Comparison of ENCODE assay signal across 8 cellular contexts in the genomic region with DNA sequence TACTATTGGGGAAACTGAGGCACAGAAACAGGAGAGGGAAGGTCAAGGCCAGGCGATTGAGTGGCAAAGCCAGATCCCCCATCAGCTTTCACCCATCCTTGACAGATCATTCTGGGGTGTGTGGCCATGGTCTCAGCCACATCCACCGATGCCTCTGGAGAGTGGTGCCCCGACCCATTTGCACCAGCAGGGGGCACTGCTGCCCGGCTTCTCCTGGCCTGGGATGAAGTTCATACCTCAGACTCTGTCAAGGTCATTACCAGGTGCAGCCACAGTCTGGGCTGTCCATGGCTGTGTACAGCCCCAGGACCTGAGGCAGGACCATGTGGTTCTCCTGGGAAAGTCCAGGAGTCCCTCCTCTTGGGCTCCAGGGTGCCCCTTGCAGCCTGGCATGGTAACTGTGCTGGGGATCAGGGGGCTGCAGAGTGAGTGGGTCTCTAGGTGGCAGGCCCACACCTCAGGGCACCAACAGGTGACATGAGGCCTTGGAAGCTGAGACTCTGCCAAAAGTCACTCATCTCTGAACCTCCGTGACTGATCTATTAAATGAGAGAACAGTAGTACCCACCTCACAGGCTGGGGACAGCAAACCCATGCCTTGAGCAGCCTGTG.
DNase-seq lines count a peak whose midpoint lies in the region; ATAC-seq and TF ChIP-seq lines count a peak whose summit lies in the region.

No MANE protein-coding gene starts in this region.

- H3K9me3 Mint-ChIP-seq in CD4-positive, alpha-beta T cell, result no peaks in the 10 kb centered on the region
- no peaks in the 10 kb centered on the region for H3K9me3 Mint-ChIP-seq in activated T-helper 1 cell treated with anti-CD3 and anti-CD28 coated beads, Interleukin-12 subunit alpha, Interleukin-12 subunit beta, Interleukin-2, Interleukin-4 antibody, amounts not matched to agents 30 ng/mL and 10 ng/mL and 1 ng/mL, durations not matched to agents 14 hours and 24 hours and 36 hours

- 15% methylated on average over 4 to 5 of the region's 5 CpGs for WGBS in upper lobe of left lung, 2 donors

- CTCF ChIA-PET in CD4-positive, alpha-beta T cell (lab: Charles Lee), result interaction anchor here (1.9 kb wide), 1 partner anchor 106 kb away, joined by 12 read pairs; no protein-coding TSS in a partner anchor
- CTCF ChIA-PET in HEK293 (lab: Yijun Ruan, JAX), result interaction anchor here (0.8 to 2.3 kb wide), 10 partner anchors 11 to 177 kb away, joined by 3 to 18 read pairs (median 4); no protein-coding TSS in a partner anchor
- CTCF ChIA-PET in PC-3 (lab: Charles Lee), result interaction anchor here (1.0 kb wide), 1 partner anchor 40 kb away, joined by 3 read pairs; no protein-coding TSS in a partner anchor

- H3K9ac ChIP-seq in PC-3 (ENCODE audit: low read length) (no peak overlapping the region), parathyroid adenoma (no peak overlapping the region)

- no peak overlapping the region for H3K27ac Mint-ChIP-seq in CD4-positive, alpha-beta T cell
- H3K27ac Mint-ChIP-seq in activated T-helper 1 cell treated with anti-CD3 and anti-CD28 coated beads, Interleukin-12 subunit alpha, Interleukin-12 subunit beta, Interleukin-2, Interleukin-4 antibody, amounts not matched to agents 30 ng/mL and 10 ng/mL and 1 ng/mL, durations not matched to agents 14 hours and 24 hours and 36 hours, result no peak overlapping the region

- H3F3A ChIP-seq in PC-3 (ENCODE audit: low read length, unreplicated experiment), result no peaks in the 10 kb centered on the region

- peak; percentile 58 to 81 (median 68) for DNase-seq in CD4-positive, alpha-beta T cell
- DNase-seq in PC-3, result peak; percentile 77
- DNase-seq in activated T-helper 1 cell treated with anti-CD3 and anti-CD28 coated beads, Interleukin-12 subunit alpha, Interleukin-12 subunit beta, Interleukin-2, Interleukin-4 antibody, amounts not matched to agents 30 ng/mL and 10 ng/mL and 1 ng/mL, durations not matched to agents 14 hours and 24 hours and 36 hours (ENCODE audit: low spot score), result peak; percentile 67
- peak in 1 of 2 donors; percentile 15 for DNase-seq in foreskin keratinocyte
- peak; percentile 78 to 93 for DNase-seq in upper lobe of left lung

- no peak for TF ChIP-seq EP300 in upper lobe of left lung (IDR thresholded peaks at IDR 0.05)

- H3K79me2 ChIP-seq in PC-3 (ENCODE audit: low read length) (no peaks in the 10 kb centered on the region), parathyroid adenoma (no peaks in the 10 kb centered on the region)

- H2AFZ ChIP-seq in PC-3 (ENCODE audit: low read length) (no peak overlapping the region), parathyroid adenoma (no peak overlapping the region)

- H3K4me3 ChIP-seq in HEK293 (ENCODE audit: low read depth, low read length) (no peak overlapping the region), PC-3 (ENCODE audit: low read length) (no peak overlapping the region), parathyroid adenoma (ENCODE audit: low read depth, low read length) (no peak overlapping the region), upper lobe of left lung (no peak overlapping the region)

- BruUV-seq in PC-3 (replicated peaks; lab: Mats Ljungman, UMichigan), result no TSS peak

- H3K9me2 ChIP-seq in PC-3 (replicated peaks; ENCODE audit: low read length), result no peaks in the 10 kb centered on the region

- H3K27me3 Mint-ChIP-seq in CD4-positive, alpha-beta T cell, result peaks cover 4% of the 10 kb centered on the region
- peaks cover 2% of the 10 kb centered on the region for H3K27me3 Mint-ChIP-seq in activated T-helper 1 cell treated with anti-CD3 and anti-CD28 coated beads, Interleukin-12 subunit alpha, Interleukin-12 subunit beta, Interleukin-2, Interleukin-4 antibody, amounts not matched to agents 30 ng/mL and 10 ng/mL and 1 ng/mL, durations not matched to agents 14 hours and 24 hours and 36 hours (ENCODE audit: insufficient read depth)

- H3K9me3 ChIP-seq in CD4-positive, alpha-beta T cell (ENCODE audit: control insufficient read depth, low read length), result no peaks in the 10 kb centered on the region
- H3K9me3 ChIP-seq in HEK293 (ENCODE audit: control insufficient read depth, insufficient read depth, low read depth, low read length) (no peaks in the 10 kb centered on the region), PC-3 (ENCODE audit: low read length) (no peaks in the 10 kb centered on the region), parathyroid adenoma (ENCODE audit: control insufficient read depth, low read length) (no peaks in the 10 kb centered on the region), upper lobe of left lung (no peaks in the 10 kb centered on the region)

- no peaks in the 10 kb centered on the region for H3K36me3 Mint-ChIP-seq in CD4-positive, alpha-beta T cell (ENCODE audit: low read depth)
- H3K36me3 Mint-ChIP-seq in activated T-helper 1 cell treated with anti-CD3 and anti-CD28 coated beads, Interleukin-12 subunit alpha, Interleukin-12 subunit beta, Interleukin-2, Interleukin-4 antibody, amounts not matched to agents 30 ng/mL and 10 ng/mL and 1 ng/mL, durations not matched to agents 14 hours and 24 hours and 36 hours (ENCODE audit: low read depth), result no peaks in the 10 kb centered on the region

- no peak for TF ChIP-seq POLR2A in upper lobe of left lung (IDR thresholded peaks at IDR 0.05)

- H3K4me1 Mint-ChIP-seq in CD4-positive, alpha-beta T cell (ENCODE audit: low read depth), result no peaks in the 10 kb centered on the region
- H3K4me1 Mint-ChIP-seq in activated T-helper 1 cell treated with anti-CD3 and anti-CD28 coated beads, Interleukin-12 subunit alpha, Interleukin-12 subunit beta, Interleukin-2, Interleukin-4 antibody, amounts not matched to agents 30 ng/mL and 10 ng/mL and 1 ng/mL, durations not matched to agents 14 hours and 24 hours and 36 hours (ENCODE audit: low read depth), result peaks cover 5% of the 10 kb centered on the region

- H3K4me3 Mint-ChIP-seq in CD4-positive, alpha-beta T cell, result no peak overlapping the region
- no peak overlapping the region for H3K4me3 Mint-ChIP-seq in activated T-helper 1 cell treated with anti-CD3 and anti-CD28 coated beads, Interleukin-12 subunit alpha, Interleukin-12 subunit beta, Interleukin-2, Interleukin-4 antibody, amounts not matched to agents 30 ng/mL and 10 ng/mL and 1 ng/mL, durations not matched to agents 14 hours and 24 hours and 36 hours

- peak; percentile 82 for TF ChIP-seq CTCF in CD4-positive, alpha-beta T cell (IDR thresholded peaks at IDR 0.05)
- TF ChIP-seq CTCF in HEK293 (tag by site-specific recombination; IDR thresholded peaks at IDR 0.05) (peak; percentile 65), PC-3 (conservative IDR thresholded peaks at IDR 0.05; ENCODE audit: low read depth, low read length) (peak; percentile 95), foreskin keratinocyte (conservative IDR thresholded peaks at IDR 0.05) (peak; percentile 83), parathyroid adenoma (IDR thresholded peaks at IDR 0.05) (peak; percentile 95), upper lobe of left lung (IDR thresholded peaks at IDR 0.05) (peak; percentile 63 to 94 (median 87))

- H3K4me2 ChIP-seq in PC-3 (ENCODE audit: low read length) (no peak overlapping the region), parathyroid adenoma (ENCODE audit: low read length) (no peak overlapping the region)

- no peaks in the 10 kb centered on the region for H3K36me3 ChIP-seq in HEK293 (ENCODE audit: control insufficient read depth in 2 of 2, insufficient read depth in 1 of 2, low read length in 2 of 2)
- H3K36me3 ChIP-seq in PC-3 (ENCODE audit: low read depth, low read length), result no peaks in the 10 kb centered on the region
- no peaks in the 10 kb centered on the region for H3K36me3 ChIP-seq in parathyroid adenoma (ENCODE audit: control insufficient read depth, insufficient read depth, low read length)
- no peaks in the 10 kb centered on the region for H3K36me3 ChIP-seq in upper lobe of left lung

- H3K4me1 ChIP-seq in HEK293 (ENCODE audit: control insufficient read depth, insufficient read depth, low read length) (no peaks in the 10 kb centered on the region), PC-3 (ENCODE audit: insufficient read depth, low read length) (no peaks in the 10 kb centered on the region), foreskin keratinocyte (no peaks in the 10 kb centered on the region), parathyroid adenoma (peaks cover 3% of the 10 kb centered on the region), upper lobe of left lung (peaks cover 0 to 40% (median 31%) of the 10 kb centered on the region in 4 donors)

- H4K20me1 ChIP-seq in PC-3 (ENCODE audit: low read length), result no peaks in the 10 kb centered on the region

- H3K27me3 ChIP-seq in CD4-positive, alpha-beta T cell (ENCODE audit: control insufficient read depth, insufficient read depth, low read length), result no peaks in the 10 kb centered on the region
- H3K27me3 ChIP-seq in PC-3 (ENCODE audit: low read length), result no peaks in the 10 kb centered on the region
- peaks cover 10% of the 10 kb centered on the region for H3K27me3 ChIP-seq in foreskin keratinocyte
- no peaks in the 10 kb centered on the region for H3K27me3 ChIP-seq in parathyroid adenoma (ENCODE audit: control insufficient read depth, insufficient read depth, low read length)
- no peaks in the 10 kb centered on the region for H3K27me3 ChIP-seq in upper lobe of left lung

- peak; percentile 97 for ATAC-seq in CD4-positive, alpha-beta T cell (ENCODE audit: poor library complexity)
- peak; percentile 89 for ATAC-seq in PC-3
- peak; percentile 74 for ATAC-seq in foreskin keratinocyte
- ATAC-seq in upper lobe of left lung (ENCODE audit: low FRiP score in 2 of 2), result peak; percentile 70 to 79
- no peak for ATAC-seq in HG03565 (IDR thresholded peaks at IDR 0.05; ENCODE audit: unreplicated experiment)

- no peak overlapping the region for H3K27ac ChIP-seq in CD4-positive, alpha-beta T cell (ENCODE audit: low read depth, low read length)
- H3K27ac ChIP-seq in HEK293 (ENCODE audit: extremely low read depth, low read depth, low read length) (no peak overlapping the region), PC-3 (ENCODE audit: low read length) (no peak overlapping the region), foreskin keratinocyte (no peak overlapping the region), parathyroid adenoma (no peak overlapping the region), upper lobe of left lung (peak overlapping the region in 2 of 4 donors; percentile 54 to 91)

- intact Hi-C loops in CD4-positive, alpha-beta T cell (cut with DNase I, micrococcal nuclease), result loop anchor here (1.0 to 5.0 kb wide), 5 partner anchors 66 to 177 kb away; partner anchors contain the start of genes CACNA2D2 (in 1 of the 2) and CISH (in 1 of the 2)
- intact Hi-C loops in PC-3 (cut with micrococcal nuclease), result loop anchor here (1.0 to 2.0 kb wide), 3 partner anchors 106 to 179 kb away; no protein-coding TSS in a partner anchor
- intact Hi-C loops in activated T-helper 1 cell treated with anti-CD3 and anti-CD28 coated beads, Interleukin-12 subunit alpha, Interleukin-12 subunit beta, Interleukin-2, Interleukin-4 antibody, amounts not matched to agents 30 ng/mL and 10 ng/mL and 1 ng/mL, durations not matched to agents 14 hours and 24 hours and 36 hours (cut with micrococcal nuclease), result loop anchor here (1.0 to 5.0 kb wide), 6 partner anchors 15 to 936 kb away; no protein-coding TSS in a partner anchor

- POLR2A ChIA-PET in CD4-positive, alpha-beta T cell (lab: Charles Lee), result no interaction called here
- POLR2A ChIA-PET in HEK293 (lab: Yijun Ruan, JAX) (no interaction called here), PC-3 (lab: Charles Lee; ENCODE audit: unreplicated experiment) (no interaction called here)

TF ChIP-seq in HEK293, 187 proteins besides CTCF, POLR2A, EP300 and RAD21 (continues in another document):
- peak; percentile 67 for TF ChIP-seq SCRT2 (tag by site-specific recombination; IDR thresholded peaks at IDR 0.05)
